8 cellular contexts compared by ENCODE assay signal in the genomic region with DNA sequence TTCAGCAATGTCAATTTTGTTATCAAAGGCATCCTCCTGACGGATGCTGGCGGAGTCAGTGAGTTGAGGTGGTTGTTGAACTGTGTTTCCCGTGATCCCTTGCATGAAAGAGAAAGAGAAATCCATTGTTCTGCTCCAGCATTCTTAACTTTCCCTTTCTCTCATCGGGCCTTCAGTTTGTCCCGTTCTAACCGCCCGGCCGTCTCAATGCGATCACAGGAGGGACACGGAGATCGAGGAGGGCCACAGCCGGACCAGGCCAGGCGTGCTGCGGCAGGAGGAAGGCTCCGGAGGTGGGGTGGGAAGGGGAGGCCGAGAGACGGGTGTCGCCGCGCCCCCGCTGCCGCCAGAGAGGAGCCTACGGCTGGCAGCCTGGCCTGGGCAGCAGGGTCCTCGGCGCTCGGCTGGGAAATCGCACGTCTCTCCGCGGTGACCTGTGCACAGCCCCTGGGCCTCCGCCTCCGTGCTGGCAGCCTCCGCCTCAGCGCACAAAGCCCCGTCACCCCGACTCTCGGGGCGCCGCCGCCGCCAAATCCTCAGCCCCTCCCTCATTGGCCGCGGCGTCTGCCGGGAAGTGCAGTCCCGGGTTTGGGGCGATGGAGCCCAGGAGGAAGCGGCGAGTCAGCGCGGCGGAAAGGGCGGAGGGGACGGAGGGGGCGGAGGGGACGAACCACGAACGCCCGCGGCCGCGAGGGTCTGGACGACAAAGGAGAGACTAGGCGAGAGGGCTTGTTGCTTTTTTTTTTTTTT.
DNase-seq lines count a peak whose midpoint lies in the region; ATAC-seq and TF ChIP-seq lines count a peak whose summit lies in the region.

No MANE protein-coding gene starts in this region.

- no peaks in the 10 kb centered on the region for H3K9me3 ChIP-seq in subcutaneous abdominal adipose tissue (ENCODE audit: control insufficient read depth in 5 of 5, low read length in 5 of 5)

- ATAC-seq in HG02885 (IDR thresholded peaks at IDR 0.05; ENCODE audit: poor library complexity, unreplicated experiment) (peak; percentile 69), GM18861 (IDR thresholded peaks at IDR 0.05; ENCODE audit: unreplicated experiment) (no peak)

- peak overlapping the region; percentile 77 to 95 (median 83) for H3K9ac ChIP-seq in subcutaneous abdominal adipose tissue (ENCODE audit: low read length in 5 of 5)

- DNase-seq in RPMI8226, result peak; percentile 73
- peak; percentile 80 for DNase-seq in activated naive CD4-positive, alpha-beta T cell treated with anti-CD3 and anti-CD28 coated beads, Interleukin-2, amount 50 U/mL, for 16 hours
- peak; percentile 73 for DNase-seq in globus pallidus (ENCODE audit: low spot score)
- DNase-seq in nucleus accumbens (lab: John Stamatoyannopoulos, UW), result peak in 54 of 56 donors; percentile 18 to 86 (median 70)

- no peaks in the 10 kb centered on the region for H3K36me3 ChIP-seq in subcutaneous abdominal adipose tissue (ENCODE audit: control insufficient read depth in 5 of 5, insufficient read depth in 5 of 5, low read length in 5 of 5)

- H3K4me1 ChIP-seq in subcutaneous abdominal adipose tissue (ENCODE audit: control insufficient read depth in 5 of 5, insufficient read depth in 5 of 5, low read length in 5 of 5), result peaks cover 0 to 16% (median 7%) of the 10 kb centered on the region in 5 donors

- peak; percentile 45 for TF ChIP-seq POLR2A in GM10847 (IDR thresholded peaks at IDR 0.05; ENCODE audit: extremely low read depth, insufficient read length)

- peak overlapping the region; percentile 55 to 88 (median 81) for H3K4me3 ChIP-seq in subcutaneous abdominal adipose tissue (ENCODE audit: low read depth in 1 of 5, low read length in 5 of 5)

- no peaks in the 10 kb centered on the region for H3K27me3 ChIP-seq in subcutaneous abdominal adipose tissue (ENCODE audit: control insufficient read depth in 5 of 5, insufficient read depth in 4 of 5, low read length in 5 of 5)

- H3K27ac ChIP-seq in subcutaneous abdominal adipose tissue (ENCODE audit: low read depth, low read length), result peak overlapping the region; percentile 91
